Comparison of ENCODE assay signal across 8 cellular contexts in the genomic region with DNA sequence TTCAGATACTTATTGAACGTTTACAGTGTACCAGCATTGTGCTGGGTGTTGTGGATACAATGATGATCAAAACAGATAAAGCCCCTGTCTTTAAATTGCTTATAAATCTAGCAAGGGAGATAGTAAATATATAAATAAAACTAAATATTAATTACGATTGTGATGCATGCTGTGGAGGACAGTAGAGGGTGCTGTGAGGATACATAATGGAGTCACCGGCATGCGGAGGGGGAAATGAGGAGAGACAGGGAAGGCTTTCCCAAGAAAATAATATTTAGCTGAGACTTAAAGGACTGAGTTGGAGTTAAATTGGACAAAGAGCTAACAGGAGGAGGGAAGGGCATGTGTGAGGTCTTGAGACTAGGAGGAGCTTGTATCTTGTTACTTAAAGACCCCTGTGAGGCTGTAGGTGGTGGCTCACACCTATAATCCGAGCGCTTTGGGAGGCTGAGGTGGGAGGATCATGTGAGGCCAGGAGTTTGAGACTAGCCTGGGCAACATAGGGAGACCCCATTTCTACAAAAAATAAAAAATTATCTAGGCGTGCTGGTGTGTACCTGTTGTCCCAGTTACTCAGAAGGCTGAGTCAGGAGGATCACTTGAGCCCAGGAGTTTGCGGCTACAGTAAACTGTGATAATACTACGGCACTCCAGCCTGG. TPM values are rescaled to one million over a fixed set of nuclear protein-coding genes. Genes with fewer than 3 reads are reported as not detected.
DNase-seq lines count a peak whose midpoint lies in the region; ATAC-seq, FAIRE-seq and TF ChIP-seq lines count a peak whose summit lies in the region.

No MANE protein-coding gene starts in this region.

- H3K4me1 ChIP-seq in GM23248 (ENCODE audit: insufficient read depth) (peaks cover 3% of the 10 kb centered on the region; the same call in 1 of the 2 replicates), adipocyte (ENCODE audit: control insufficient read depth, insufficient read depth, low read length) (peaks cover 32% of the 10 kb centered on the region), keratinocyte (ENCODE audit: control insufficient read depth, extremely low read depth, insufficient read depth, low read length) (peaks cover 8% of the 10 kb centered on the region)

- in situ Hi-C loops in GM23248 (cut with MboI), result loop anchor here (10.0 kb wide), 1 partner anchor 136 kb away; no protein-coding TSS in a partner anchor

- no peaks in the 10 kb centered on the region for H3K9me2 ChIP-seq in GM23248 (ENCODE audit: insufficient read depth)

- 57 to 58% methylated on average over 9 of the region's 9 CpGs for WGBS in GM23248 (ENCODE audit: low coverage in 1 of 2, low lambda C conversion rate in 2 of 2, missing lambda C conversion rate in 2 of 2), 2 experiments

- POLR2A ChIA-PET in BJ (lab: Charles Lee), result no interaction called here

- TF ChIP-seq CTCF in BJ (IDR thresholded peaks at IDR 0.05; ENCODE audit: insufficient read depth, low read depth, low read length) (peak; percentile 71), keratinocyte (optimal IDR thresholded peaks at IDR 0.05 in 1 of 3, IDR thresholded peaks at IDR 0.05 in 1 of 3, conservative IDR thresholded peaks at IDR 0.05 in 1 of 3; ENCODE audit: extremely low read depth in 1 of 3, insufficient read depth in 2 of 3, low read length in 3 of 3) (peak; percentile 40 to 66 (median 41))

- H3K9ac ChIP-seq in GM23248 (no peak overlapping the region), adipocyte (ENCODE audit: low read length) (peak overlapping the region; percentile 56), keratinocyte (ENCODE audit: control insufficient read depth, extremely low read depth, insufficient read depth, low read length) (no peak overlapping the region)

- DNase-seq in BJ (ENCODE audit: low read depth), result no peak
- DNase-seq in GM23248, result peak; percentile 84
- peak; percentile 63 for DNase-seq in adipocyte (ENCODE audit: low read depth)
- DNase-seq in keratinocyte (ENCODE audit: low read depth, low spot score), result no peak
- DNase-seq in NCI-H2107 treated with DMSO at 0.1 percent for 48 hours (lab: John Stamatoyannopoulos, UW; ENCODE audit: unreplicated experiment), result no peak
- DNase-seq in NCI-H1048 (lab: John Stamatoyannopoulos, UW), result no peak

- H3K4me3 ChIP-seq in BJ (ENCODE audit: low read depth, low read length) (no peak overlapping the region), GM23248 (no peak overlapping the region), adipocyte (ENCODE audit: low read length) (no peak overlapping the region), keratinocyte (ENCODE audit: control insufficient read depth in 2 of 3, extremely low read depth in 1 of 3, insufficient read depth in 2 of 3, low read depth in 1 of 3, low read length in 3 of 3) (no peak overlapping the region)

- no peaks in the 10 kb centered on the region for H3K9me1 ChIP-seq in keratinocyte (ENCODE audit: control insufficient read depth, extremely low read depth, insufficient read depth, low read length)

- no peaks in the 10 kb centered on the region for H3F3A ChIP-seq in GM23248 (ENCODE audit: insufficient read depth)

- ATAC-seq in GM21576 (IDR thresholded peaks at IDR 0.05; ENCODE audit: unreplicated experiment) (no peak), HG03354 (IDR thresholded peaks at IDR 0.05; ENCODE audit: poor library complexity, severe bottlenecking, unreplicated experiment) (no peak)

- no peaks in the 10 kb centered on the region for H3K9me3 ChIP-seq in GM23248 (ENCODE audit: low read depth)
- no peaks in the 10 kb centered on the region for H3K9me3 ChIP-seq in adipocyte (ENCODE audit: control insufficient read depth, low read length)
- no peaks in the 10 kb centered on the region for H3K9me3 ChIP-seq in keratinocyte (ENCODE audit: control insufficient read depth, low read depth, low read length)

- CTCF ChIA-PET in BJ (lab: Yijun Ruan, JAX), result interaction anchor here (0.6 to 3.1 kb wide), 26 partner anchors 9 to 383 kb away, joined by 3 to 25 read pairs (median 5); no protein-coding TSS in a partner anchor

- no peaks in the 10 kb centered on the region for H3K27me3 ChIP-seq in BJ (ENCODE audit: control insufficient read depth, insufficient read depth, low read length)
- H3K27me3 ChIP-seq in GM23248 (replicated peaks; ENCODE audit: insufficient read depth), result no peaks in the 10 kb centered on the region
- H3K27me3 ChIP-seq in adipocyte (replicated peaks; ENCODE audit: control insufficient read depth, insufficient read depth, low read length), result no peaks in the 10 kb centered on the region
- no peaks in the 10 kb centered on the region for H3K27me3 ChIP-seq in keratinocyte (ENCODE audit: control insufficient read depth, extremely low read depth, insufficient read depth, low read length)

- H4K20me1 ChIP-seq in GM23248 (ENCODE audit: insufficient read depth) (no peaks in the 10 kb centered on the region), keratinocyte (ENCODE audit: control insufficient read depth, extremely low read depth, insufficient read depth, low read length) (no peaks in the 10 kb centered on the region)

- H3K27ac ChIP-seq in GM23248 (no peak overlapping the region), keratinocyte (ENCODE audit: control insufficient read depth, insufficient read depth, low read length) (no peak overlapping the region)

- dilution Hi-C loops in keratinocyte (cut with MboI; ENCODE audit: extremely low pct_ligation_motif_present, low sequenced_read_pairs), result no loop called here

- FAIRE-seq in keratinocyte (lab: Jason Lieb, UNC), result no peak

- H2AFZ ChIP-seq in GM23248, result no peak overlapping the region
- H2AFZ ChIP-seq in keratinocyte (ENCODE audit: control insufficient read depth, low read length), result no peak overlapping the region

- no peaks in the 10 kb centered on the region for H3K36me3 ChIP-seq in BJ (ENCODE audit: control insufficient read depth, insufficient read depth, low read length)
- no peaks in the 10 kb centered on the region for H3K36me3 ChIP-seq in GM23248 (ENCODE audit: low read depth)
- H3K36me3 ChIP-seq in adipocyte (ENCODE audit: control insufficient read depth, insufficient read depth, low read length, severe bottlenecking), result no peaks in the 10 kb centered on the region
- H3K36me3 ChIP-seq in keratinocyte (ENCODE audit: control insufficient read depth in 2 of 2, extremely low read depth in 1 of 2, insufficient read depth in 2 of 2, low read length in 2 of 2), result no peaks in the 10 kb centered on the region

- H3K79me2 ChIP-seq in GM23248 (ENCODE audit: insufficient read depth), result peaks cover 62% of the 10 kb centered on the region
- H3K79me2 ChIP-seq in keratinocyte (ENCODE audit: control insufficient read depth, insufficient read depth, low read length), result peaks cover 48% of the 10 kb centered on the region

- H3K4me2 ChIP-seq in GM23248 (ENCODE audit: unreplicated experiment) (no peak overlapping the region), keratinocyte (ENCODE audit: control insufficient read depth, extremely low read depth, insufficient read depth, low read depth, low read length) (peak overlapping the region; percentile 10)

RNA-seq across cellular contexts. Expression of a gene that starts 2.4 kb away (rescaled TPM):
- polyA plus RNA-seq in BJ (2011; rRNA removed) (33.8 and 47.0 TPM in 2 replicates), GM23248 (2016; fragmentation: Nextera tagmentation; extraction: Ambion mirVana) (36.9 and 37.3 TPM in 2 replicates), keratinocyte (33.8 to 49.8 TPM (median 34.0 TPM) in 3 replicates)
- polyA minus RNA-seq in BJ (2011; rRNA and poly(A)+ RNA removed), result 21.7 and 31.8 TPM in 2 replicates
- 34.7 and 34.8 TPM in 2 replicates for total RNA-seq in GM23248 (2014; rRNA removed; shearing (Covaris generic))
- 32.8 TPM for polyA plus RNA-seq in keratinocyte (2011; ENCODE audit: low read depth)
- polyA plus RNA-seq in keratinocyte (2011; cell fraction: cytosol; rRNA removed), result 27.1 and 35.9 TPM in 2 replicates
- 58.0 and 71.1 TPM in 2 replicates for polyA plus RNA-seq in keratinocyte (2011; cell fraction: nucleus; rRNA removed)
- 34.7 and 39.6 TPM in 2 replicates for polyA plus RNA-seq in keratinocyte (2012; ENCODE audit: low replicate concordance)
- 36.8 to 58.2 TPM (median 41.2 TPM) in 3 replicates for polyA minus RNA-seq in keratinocyte
- 41.6 TPM for polyA minus RNA-seq in keratinocyte (2011; cell fraction: cytosol; rRNA and poly(A)+ RNA removed)
- 24.8 and 32.0 TPM in 2 replicates for polyA minus RNA-seq in keratinocyte (2011; cell fraction: nucleus; rRNA and poly(A)+ RNA removed)

Comparison
In these comparisons a context has a peak if more than half of its experiments do, and no peak if none do; other contexts are left out.
1. DNase-seq: peak in GM23248 (single experiment) and adipocyte (single experiment); none in BJ (single experiment), keratinocyte (single experiment), NCI-H2107 treated with DMSO at 0.1 percent for 48 hours (single experiment) and NCI-H1048 (single experiment).